In the genomic region with DNA sequence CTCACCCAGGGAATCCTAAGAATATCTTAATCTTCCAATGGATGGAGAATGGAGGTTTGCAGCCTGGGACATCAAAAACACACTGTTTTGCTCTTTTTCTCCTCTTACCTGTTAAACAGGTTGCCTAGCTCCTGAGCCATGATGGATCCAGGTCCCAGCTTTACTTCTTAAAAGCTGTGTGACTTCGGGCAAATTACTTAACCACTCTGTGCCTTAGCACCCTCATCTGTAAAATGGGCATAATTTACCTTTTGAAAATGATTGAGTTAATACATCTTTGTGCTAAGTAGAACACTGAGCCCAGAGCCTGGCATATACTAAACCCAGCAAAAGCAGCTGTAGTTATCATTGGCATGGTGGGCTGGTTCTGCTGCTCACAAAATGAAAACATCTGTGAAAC, we compare ENCODE assay signal across 13 cellular contexts. TPM values are rescaled to one million over a fixed set of nuclear protein-coding genes. Genes with fewer than 3 reads are reported as not detected.
DNase-seq lines count a peak whose midpoint lies in the region; ATAC-seq, FAIRE-seq and TF ChIP-seq lines count a peak whose summit lies in the region.
"Had no signal": no experiment of that assay in that cellular context is flagged by ENCODE, and none has a peak within 500 bp of the region (broad histone marks: within the 10 kb centered on the region; RNA-seq: fewer than 3 reads in every experiment).

No MANE protein-coding gene starts in this region.

- no peak overlapping the region for H2BK5ac ChIP-seq in H1 (ENCODE audit: low read depth, low read length)

- H2BK120ac ChIP-seq in H1 (replicated peaks; ENCODE audit: low read depth, low read length): no peak overlapping the region

- no peaks in the 10 kb centered on the region for H3K27me3 ChIP-seq in right atrium auricular region
- no peaks in the 10 kb centered on the region for H3K27me3 ChIP-seq in H1 (replicated peaks in 1 of 4; ENCODE audit: control insufficient read depth in 3 of 4, extremely low read depth in 1 of 4, insufficient read depth in 3 of 4, low read length in 3 of 4)
- no peaks in the 10 kb centered on the region for H3K27me3 ChIP-seq in gastrocnemius medialis

- H2BK20ac ChIP-seq in H1 (ENCODE audit: low read length): no peak overlapping the region

- POLR2A ChIA-PET in H1 (lab: Charles Lee; ENCODE audit: partially characterized antibody): interaction anchor here (0.8 to 3.6 kb wide), 2 partner anchors 10 to 34 kb away, joined by 3 to 18 read pairs; a partner anchor contains a TSS

- in situ Hi-C loops in gastrocnemius medialis (cut with MboI; ENCODE audit: low sequenced_read_pairs in 4 of 4): no loop called here

- no peak overlapping the region for H4K91ac ChIP-seq in H1 (replicated peaks; ENCODE audit: insufficient read length, low read length)

- peaks cover 3 to 58% of the 10 kb centered on the region in 2 experiments; a peak in 3 of 4 replicates for H3K79me2 ChIP-seq in H1 (ENCODE audit: control insufficient read depth in 1 of 2, insufficient read depth in 2 of 2, low read length in 2 of 2)

- DNase-seq in right atrium auricular region (ENCODE audit: low spot score) (peak; percentile 1), Right ventricle myocardium inferior (ENCODE audit: missing footprints) (no peak), H1 (ENCODE audit: low read depth in 1 of 2, low spot score in 2 of 2) (no peak), gastrocnemius medialis (no peak), germinal center (ENCODE audit: low spot score) (no peak), glomerular visceral epithelial cell (ENCODE audit: extremely low spot score) (no peak)
- no peak for DNase-seq in activated T-cell treated with anti-CD3 and anti-CD28 coated beads, Interleukin-2, amount 50 U/mL, for 1 hour
- DNase-seq: C1 segment of cervical spinal cord; Calu3; CD4-positive, alpha-beta T cell; DMS 273 treated with DMSO at 0.1 percent for 48 hours; H9 had no signal

- H2BK15ac ChIP-seq in H1 (ENCODE audit: low read length): no peak overlapping the region

- H3K27ac ChIP-seq in right atrium auricular region (no peak overlapping the region), H1 (ENCODE audit: low read depth, low read length) (no peak overlapping the region), gastrocnemius medialis (peak overlapping the region; percentile 98 to 99 (median 99))

- H3K4me1 ChIP-seq in right atrium auricular region (peaks cover 0 to 45% of the 10 kb centered on the region in 2 donors), H1 (replicated peaks in 1 of 4; ENCODE audit: control insufficient read depth in 3 of 4, insufficient read depth in 4 of 4, low read length in 3 of 4) (peaks cover 0 to 4% (median 1%) of the 10 kb centered on the region in 4 experiments; a peak in 4 of 7 replicates), gastrocnemius medialis (peaks cover 67 to 74% of the 10 kb centered on the region in 2 donors)

- no peak overlapping the region for H3K9ac ChIP-seq in H1 (replicated peaks in 1 of 4; ENCODE audit: extremely low read depth in 1 of 4, low read depth in 3 of 4, low read length in 3 of 4)

- intact Hi-C loops in Right ventricle myocardium inferior (cut with DNase I) (no loop called here), gastrocnemius medialis (cut with DNase I; ENCODE audit: low total_unique reads) (no loop called here)

- TF ChIP-seq CTCF in right atrium auricular region (IDR thresholded peaks at IDR 0.05): no peak
- TF ChIP-seq CTCF in H1 (IDR thresholded peaks at IDR 0.05; ENCODE audit: control extremely low read depth in 1 of 3, insufficient read depth in 1 of 3, low read depth in 1 of 3, low read length in 3 of 3): no peak
- no peak for TF ChIP-seq CTCF in gastrocnemius medialis (IDR thresholded peaks at IDR 0.05 in 4 of 5, conservative IDR thresholded peaks at IDR 0.05 in 1 of 5)

- no peaks in the 10 kb centered on the region for H3K36me3 ChIP-seq in right atrium auricular region
- no peaks in the 10 kb centered on the region for H3K36me3 ChIP-seq in H1 (ENCODE audit: control insufficient read depth in 2 of 4, insufficient read depth in 4 of 4, low read length in 3 of 4)
- H3K36me3 ChIP-seq in gastrocnemius medialis: no peaks in the 10 kb centered on the region

- CTCF ChIA-PET in H1 (lab: Charles Lee; ENCODE audit: partially characterized antibody): interaction anchor here (0.9 to 2.6 kb wide), 4 partner anchors 15 to 361 kb away, joined by 3 to 10 read pairs (median 4); no protein-coding TSS in a partner anchor

- H4K8ac ChIP-seq in H1 (ENCODE audit: extremely low read depth, insufficient read depth, low read length): no peak overlapping the region

- H3K79me1 ChIP-seq in H1 (ENCODE audit: low read depth, low read length): peaks cover 5% of the 10 kb centered on the region

- H4K20me1 ChIP-seq in H1 (replicated peaks in 1 of 2; ENCODE audit: control insufficient read depth in 1 of 2, insufficient read depth in 2 of 2, low read length in 2 of 2): peaks cover 2 to 4% of the 10 kb centered on the region in 2 experiments

- H2BK12ac ChIP-seq in H1 (ENCODE audit: low read depth, low read length): no peak overlapping the region

- no peak for TF ChIP-seq EP300 in H1 (IDR thresholded peaks at IDR 0.05; ENCODE audit: borderline replicate concordance in 1 of 2, low read depth in 2 of 2, low read length in 2 of 2)

- TF ChIP-seq RAD21 in H1 (IDR thresholded peaks at IDR 0.05 in 1 of 2, conservative IDR thresholded peaks at IDR 0.05 in 1 of 2; ENCODE audit: low read depth in 2 of 2, low read length in 2 of 2): no peak

- H3K4me2 ChIP-seq in H1 (ENCODE audit: insufficient read depth in 1 of 2, low read depth in 2 of 2, low read length in 2 of 2): no peak overlapping the region
- H3K4me2 ChIP-seq: GM23338 had no signal

- H3K56ac ChIP-seq in H1 (replicated peaks; ENCODE audit: insufficient read length, low read depth, low read length): no peak overlapping the region

- H3K4ac ChIP-seq in H1 (replicated peaks; ENCODE audit: insufficient read length, low read depth, low read length): no peak overlapping the region

- H3K4me3 ChIP-seq in right atrium auricular region: no peak overlapping the region
- H3K4me3 ChIP-seq in H1 (ENCODE audit: extremely low read depth in 1 of 4, insufficient read depth in 2 of 4, low read depth in 3 of 4, low read length in 4 of 4): no peak overlapping the region
- H3K4me3 ChIP-seq in gastrocnemius medialis: no peak overlapping the region
- H3K4me3 ChIP-seq: GM23338 had no signal

- FAIRE-seq in H1 (lab: Jason Lieb, UNC): no peak

- TF ChIP-seq POLR2A in H1 (IDR thresholded peaks at IDR 0.05; ENCODE audit: control extremely low read depth in 1 of 2, low read depth in 2 of 2, low read length in 2 of 2) (no peak), gastrocnemius medialis (IDR thresholded peaks at IDR 0.05) (no peak)

- no peak overlapping the region for H3K18ac ChIP-seq in H1 (ENCODE audit: extremely low read depth, low read length)

- H3K9me3 ChIP-seq in right atrium auricular region: peaks cover 0 to 5% of the 10 kb centered on the region in 2 donors
- no peaks in the 10 kb centered on the region; a peak in 2 of 4 replicates for H3K9me3 ChIP-seq in H1 (ENCODE audit: insufficient read depth in 2 of 2, low read depth in 1 of 2, low read length in 1 of 2)
- no peaks in the 10 kb centered on the region for H3K9me3 ChIP-seq in gastrocnemius medialis

- H2AK5ac ChIP-seq in H1 (ENCODE audit: low read depth, low read length): no peak overlapping the region

- H3K23ac ChIP-seq in H1 (ENCODE audit: insufficient read length): no peak overlapping the region

- ATAC-seq in Right ventricle myocardium inferior: no peak
- no peak for ATAC-seq in gastrocnemius medialis

- H2AFZ ChIP-seq in H1 (ENCODE audit: low read length): no peak overlapping the region
- H2AFZ ChIP-seq: GM23338 had no signal

- H3K23me2 ChIP-seq in H1 (ENCODE audit: low read depth, low read length): no peaks in the 10 kb centered on the region; the same call in 1 of the 2 replicates

- H4K5ac ChIP-seq in H1 (ENCODE audit: insufficient read length, low read depth, low read length): no peak overlapping the region

- 100% methylated on average over 1 of the region's 1 CpG; no CpG with 5 or more reads in 1 of the 2 experiments for WGBS in H1 (ENCODE audit: extremely low coverage in 1 of 2, insufficient coverage in 1 of 2, insufficient read length in 1 of 2, insufficient replicate concordance in 2 of 2, low coverage in 1 of 2, low lambda C conversion rate in 2 of 2, missing lambda C conversion rate in 1 of 2), 2 experiments

- H3K14ac ChIP-seq in H1 (ENCODE audit: insufficient read length): no peak overlapping the region

TF ChIP-seq in H1, 55 proteins besides CTCF, POLR2A, EP300 and RAD21:
- TF ChIP-seq KDM1A (IDR thresholded peaks at IDR 0.05; ENCODE audit: borderline replicate concordance, low read length) (peak; percentile 86; the same call in 1 of the 2 replicates), EGR1 (IDR thresholded peaks at IDR 0.05; ENCODE audit: borderline replicate concordance, low read depth, low read length) (no peak), NANOG (IDR thresholded peaks at IDR 0.05; ENCODE audit: insufficient read depth, low read depth, low read length, poor library complexity, severe bottlenecking) (no peak), TCF12 (IDR thresholded peaks at IDR 0.05; ENCODE audit: low read depth, low read length) (no peak), ASH2L (IDR thresholded peaks at IDR 0.05; ENCODE audit: low read length) (no peak)
- TF ChIP-seq, protein P1, sequence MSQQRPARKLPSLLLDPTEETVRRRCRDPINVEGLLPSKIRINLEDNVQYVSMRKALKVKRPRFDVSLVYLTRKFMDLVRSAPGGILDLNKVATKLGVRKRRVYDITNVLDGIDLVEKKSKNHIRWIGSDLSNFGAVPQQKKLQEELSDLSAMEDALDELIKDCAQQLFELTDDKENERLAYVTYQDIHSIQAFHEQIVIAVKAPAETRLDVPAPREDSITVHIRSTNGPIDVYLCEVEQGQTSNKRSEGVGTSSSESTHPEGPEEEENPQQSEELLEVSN (IDR thresholded peaks at IDR 0.05): no peak

RNA-seq across cellular contexts. Expression of a gene that starts 10.2 kb away (rescaled TPM):
- total RNA-seq in right atrium auricular region (100 to 1,000 TPM; 158 to 253 TPM), Right ventricle myocardium inferior (412 TPM), gastrocnemius medialis (1,000 to 10,000 TPM in 3 of 4 donors, 100 to 1,000 TPM in 1; 950 to 2,403 (median 1,384) TPM)
- total RNA-seq in H1 (2021; fragmentation: NEBNext Ultra II Directional; extraction: Animal tissue kit (Norgen Biotek cat#: 25700)): 38.9 and 39.0 TPM in 2 replicates
- 28.5 and 40.2 TPM in 2 replicates for polyA plus RNA-seq in H1 (2011; rRNA removed)
- 38.6 TPM for polyA plus RNA-seq in H1 (2011; cell fraction: cytosol; rRNA removed)
- polyA plus RNA-seq in H1 (2011; cell fraction: nucleus; rRNA removed): 61.2 TPM
- polyA plus RNA-seq in H1 (2012, experiment 1 of 2): 27.1 to 32.5 TPM (median 31.3 TPM) in 4 replicates
- 35.2 TPM for polyA plus RNA-seq in H1 (2012, experiment 2 of 2)
- polyA plus RNA-seq in H1 (2013, experiment 1 of 2): 17.0 TPM
- polyA plus RNA-seq in H1 (2013, experiment 2 of 2): 17.1 TPM
- 19.0 and 25.9 TPM in 2 replicates for polyA minus RNA-seq in H1 (2011; rRNA and poly(A)+ RNA removed)
- 16.7 TPM for polyA minus RNA-seq in H1 (2011; cell fraction: cytosol; rRNA and poly(A)+ RNA removed)
- polyA minus RNA-seq in H1 (2011; cell fraction: nucleus; rRNA and poly(A)+ RNA removed): 16.0 TPM

Comparison
In these comparisons a context has a peak if more than half of its experiments do, and no peak if none do; other contexts are left out.
1. H3K27ac ChIP-seq: peak in gastrocnemius medialis (4 of 4); none in right atrium auricular region (0 of 2) and H1 (single experiment).